19 cellular contexts compared by ENCODE assay signal in genomic region chr12:627285-627684, GRCh38. TPM values are rescaled to one million over a fixed set of nuclear protein-coding genes. Genes with fewer than 3 reads are reported as not detected.
"Had no signal": no experiment of that assay in that cellular context is flagged by ENCODE, and none has a peak within 500 bp of the region (broad histone marks: within the 10 kb centered on the region; RNA-seq: fewer than 3 reads in every experiment).

No MANE protein-coding gene starts in this region.

- H3K9me3 Mint-ChIP-seq: endodermal cell had no signal

- H3K27me3 ChIP-seq: thyroid gland had no signal

- H3K4me3 ChIP-seq: prostate gland, thyroid gland had no signal

- H3K27ac ChIP-seq: epithelial cell of prostate, prostate gland, WERI-Rb-1 had no signal

- H3K36me3 ChIP-seq: prostate gland, thyroid gland, WERI-Rb-1 had no signal

- H3K9me3 ChIP-seq: prostate gland, thyroid gland had no signal

- DNase-seq: activated CD4-positive, alpha-beta T cell treated with anti-CD3 and anti-CD28 coated beads for 1 hour; activated CD8-positive, alpha-beta memory T cell treated with anti-CD3 and anti-CD28 coated beads for 24 hours; activated CD8-positive, alpha-beta memory T cell treated with anti-CD3 and anti-CD28 coated beads, Interleukin-2, amount 50 U/mL, for 48 hours; activated gamma-delta T cell; activated T-cell treated with anti-CD3 and anti-CD28 coated beads, Interleukin-2, amount 50 U/mL, for 48 hours; foreskin fibroblast; hypothalamus; mammary epithelial cell; midbrain; stimulated activated naive CD4-positive, alpha-beta T cell treated with Interleukin-2 at 50 U/mL for 16 hours; SW 1271; thyroid gland; WERI-Rb-1 had no signal

- H3K4me3 Mint-ChIP-seq: activated naive CD8-positive, alpha-beta T cell; endodermal cell had no signal

- ATAC-seq: sciatic nerve had no signal

- H3K36me3 Mint-ChIP-seq: activated naive CD8-positive, alpha-beta T cell had no signal

- H3K27ac Mint-ChIP-seq: activated naive CD8-positive, alpha-beta T cell had no signal

- H3K27me3 Mint-ChIP-seq: activated naive CD8-positive, alpha-beta T cell had no signal

RNA-seq across cellular contexts. Expression of gene NINJ2, which starts 36.0 kb away (rescaled TPM):
- polyA plus RNA-seq: neural cell had no signal
